In genomic region chr9:37927611-37928551, GRCh38 we compare ENCODE assay signal across 27 cellular contexts. TPM values are rescaled to one million over a fixed set of nuclear protein-coding genes. Genes with fewer than 3 reads are reported as not detected.
A peak's percentile ranks its signal among the peaks of the same experiment; 100 is the strongest.
DNase-seq lines count a peak whose midpoint lies in the region; ATAC-seq, FAIRE-seq and TF ChIP-seq lines count a peak whose summit lies in the region.
"Had no signal": no experiment of that assay in that cellular context is flagged by ENCODE, and none has a peak within 500 bp of the region (broad histone marks: within the 10 kb centered on the region; RNA-seq: fewer than 3 reads in every experiment).

No MANE protein-coding gene starts in this region.

- ATAC-seq in Right ventricle myocardium inferior (no peak), GM19397 (IDR thresholded peaks at IDR 0.05; ENCODE audit: unreplicated experiment) (no peak)
- ATAC-seq: naive thymus-derived CD4-positive, alpha-beta T cell; PC-3 had no signal

- peak overlapping the region; percentile 49 for H3K4me3 Mint-ChIP-seq in endothelial cell (ENCODE audit: unreplicated experiment)
- H3K4me3 Mint-ChIP-seq in nephron progenitor cell: no peak overlapping the region
- H3K4me3 Mint-ChIP-seq: CD4-positive, alpha-beta memory T cell; naive thymus-derived CD4-positive, alpha-beta T cell; T-helper 2 cell treated with Interferon-gamma antibody and Interleukin-4, amounts not matched to agents 5 μg/mL and 100 μg/mL, for 36 hours had no signal

- intact Hi-C loops in Right ventricle myocardium inferior (cut with DNase I): loop anchor here (5.0 kb wide), 1 partner anchor 39 kb away; no protein-coding TSS in a partner anchor
- intact Hi-C loops in cardiac septum (cut with DNase I): no loop called here

- TF ChIP-seq CTCF in endothelial cell (IDR thresholded peaks at IDR 0.05; ENCODE audit: unreplicated experiment) (no peak), nephron progenitor cell (IDR thresholded peaks at IDR 0.05) (no peak)

- H3K36me3 Mint-ChIP-seq in endothelial cell (ENCODE audit: low read depth, unreplicated experiment) (peaks cover 10% of the 10 kb centered on the region), nephron progenitor cell (ENCODE audit: low read depth) (peaks cover 17% of the 10 kb centered on the region)
- H3K36me3 Mint-ChIP-seq: CD4-positive, alpha-beta memory T cell; naive thymus-derived CD4-positive, alpha-beta T cell had no signal

- no peaks in the 10 kb centered on the region for H3K9me3 Mint-ChIP-seq in endothelial cell (ENCODE audit: unreplicated experiment)
- peaks cover 8% of the 10 kb centered on the region for H3K9me3 Mint-ChIP-seq in nephron progenitor cell
- H3K9me3 Mint-ChIP-seq: CD4-positive, alpha-beta memory T cell; naive thymus-derived CD4-positive, alpha-beta T cell; T-helper 2 cell treated with Interferon-gamma antibody and Interleukin-4, amounts not matched to agents 5 μg/mL and 100 μg/mL, for 36 hours had no signal

- H3K4me1 Mint-ChIP-seq in endothelial cell (ENCODE audit: unreplicated experiment) (peaks cover 33% of the 10 kb centered on the region), nephron progenitor cell (peaks cover 52% of the 10 kb centered on the region)
- H3K4me1 Mint-ChIP-seq: CD4-positive, alpha-beta memory T cell had no signal

- DNase-seq in Right ventricle myocardium inferior (ENCODE audit: missing footprints): peak; percentile 26
- DNase-seq in cardiac septum (ENCODE audit: low spot score): no peak
- DNase-seq in endothelial cell (ENCODE audit: low spot score): no peak
- no peak for DNase-seq in nephron progenitor cell
- DNase-seq in inferior parietal cortex (ENCODE audit: extremely low spot score): no peak
- no peak for DNase-seq in kidney tubule cell (ENCODE audit: low spot score)
- DNase-seq in GM19239 (ENCODE audit: insufficient read length, low spot score): no peak
- DNase-seq: activated CD4-positive, alpha-beta T cell treated with anti-CD3 and anti-CD28 coated beads, Interleukin-2, amount 50 U/mL, for 1 hour; activated naive CD4-positive, alpha-beta T cell treated with Interleukin-2 at 50 U/mL for 16 hours; activated T-cell treated with anti-CD3 and anti-CD28 coated beads, Interleukin-2, amount 50 U/mL, for 48 hours; brain microvascular endothelial cell; CD4-positive, alpha-beta memory T cell; effector CD8-positive, alpha-beta T cell; EL; erythroblast; kidney glomerular epithelial cell; midbrain; naive thymus-derived CD4-positive, alpha-beta T cell; NCI-H524; PC-3; SHP77 treated with DMSO at 0.1 percent for 48 hours; stimulated activated CD4-positive, alpha-beta T cell treated with anti-CD3 and anti-CD28 coated beads, Interleukin-2, amount 100 ng/mL, for 48 hours; WERI-Rb-1 had no signal

- no peak for FAIRE-seq in GM19239 (lab: Jason Lieb, UNC)
- FAIRE-seq: GM12891, H1 had no signal

- H3K27ac Mint-ChIP-seq in endothelial cell (ENCODE audit: unreplicated experiment) (peak overlapping the region; percentile 84), nephron progenitor cell (peak overlapping the region; percentile 55)
- H3K27ac Mint-ChIP-seq: naive thymus-derived CD4-positive, alpha-beta T cell; T-helper 2 cell treated with Interferon-gamma antibody and Interleukin-4, amounts not matched to agents 5 μg/mL and 100 μg/mL, for 36 hours had no signal

- H3K27me3 Mint-ChIP-seq in endothelial cell (ENCODE audit: unreplicated experiment): peaks cover 5% of the 10 kb centered on the region
- no peaks in the 10 kb centered on the region for H3K27me3 Mint-ChIP-seq in nephron progenitor cell (ENCODE audit: low read depth, poor library complexity)
- H3K27me3 Mint-ChIP-seq: naive thymus-derived CD4-positive, alpha-beta T cell had no signal

RNA-seq across cellular contexts. Expression of gene SLC25A51, which starts 24.0 kb away (rescaled TPM):
- total RNA-seq in Right ventricle myocardium inferior (22.0 TPM), cardiac septum (29.0 TPM), endothelial cell (ENCODE audit: unreplicated experiment) (28.5 TPM)
